ENCODE assay signal across 27 cellular contexts in the genomic region with DNA sequence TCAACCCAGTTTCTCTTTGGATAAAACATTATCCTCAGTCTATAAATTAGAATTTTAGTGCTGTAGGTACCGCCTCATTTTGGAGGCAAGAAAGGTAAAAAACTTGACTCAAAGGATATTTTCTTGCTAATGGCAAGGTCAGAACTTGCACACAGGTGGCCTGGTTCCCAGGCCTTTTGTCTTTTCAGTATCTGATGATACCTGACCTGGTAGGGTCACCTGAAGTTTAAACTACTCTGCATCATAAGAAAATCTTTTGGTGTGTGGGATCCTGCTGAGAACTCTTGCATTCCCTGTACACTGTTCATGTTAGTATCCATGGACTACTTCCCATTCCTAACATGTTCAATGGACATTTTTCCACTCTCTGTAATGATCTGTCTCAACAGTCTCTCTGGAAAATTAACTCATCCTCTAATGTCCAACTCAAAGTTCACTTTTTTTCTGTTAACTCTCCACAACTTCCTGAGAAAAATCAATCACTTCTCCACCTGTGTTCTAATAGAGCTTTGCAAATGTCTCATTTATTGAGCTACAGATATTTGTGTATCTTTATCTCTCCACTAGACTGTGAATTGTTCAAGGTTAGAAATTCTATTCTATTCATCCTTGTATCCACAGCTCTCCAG.
"Had no signal": no experiment of that assay in that cellular context is flagged by ENCODE, and none has a peak within 500 bp of the region (broad histone marks: within the 10 kb centered on the region; RNA-seq: fewer than 3 reads in every experiment).

No MANE protein-coding gene starts in this region.

- H3K9me3 ChIP-seq: psoas muscle, spleen, suprapubic skin, testis, tibial artery, transverse colon, upper lobe of right lung, uterus had no signal

- H3K9ac ChIP-seq: neural progenitor cell had no signal

- DNase-seq: naive thymus-derived CD4-positive, alpha-beta T cell; natural killer cell; occipital lobe; ovary; psoas muscle; right cardiac atrium; spleen; stimulated activated CD4-positive, alpha-beta T cell treated with anti-CD3 and anti-CD28 coated beads, Interleukin-12 subunit alpha, Interleukin-12 subunit beta, amount 100 ng/mL, for 4 hours; stimulated activated CD4-positive, alpha-beta T cell treated with anti-CD3 and anti-CD28 coated beads, Interleukin-1b, Interleukin-23, amount 100 ng/mL, for 48 hours; stimulated activated CD4-positive, alpha-beta T cell treated with anti-CD3 and anti-CD28 coated beads, Interleukin-4, amount 100 ng/mL, for 1 hour; stimulated activated CD4-positive, alpha-beta T cell treated with anti-CD3 and anti-CD28 coated beads, Interleukin-4, amount 100 ng/mL, for 4 hours; stimulated activated CD8-positive, alpha-beta memory T cell treated with anti-CD3 and anti-CD28 coated beads, Interleukin-4, amount 100 ng/mL, for 48 hours; stimulated activated naive CD4-positive, alpha-beta T cell; stimulated activated naive CD8-positive, alpha-beta T cell treated with anti-CD3 and anti-CD28 coated beads, Interleukin-15, amount 100 ng/mL, for 72 hours; stimulated activated naive CD8-positive, alpha-beta T cell treated with anti-CD3 and anti-CD28 coated beads, Interleukin-15, Interleukin-2, amounts not matched to agents 100 U/mL and 50 U/mL, for 24 hours; substantia nigra; testis; tibial artery; transverse colon; upper lobe of right lung; uterus had no signal

- H3K27ac ChIP-seq: neural progenitor cell, ovary, psoas muscle, skin epidermis, spleen, suprapubic skin, testis, tibial artery, transverse colon, upper lobe of right lung, uterus had no signal

- H3K4me1 ChIP-seq: neural progenitor cell, psoas muscle, spleen, suprapubic skin, testis, tibial artery, transverse colon, upper lobe of right lung, uterus had no signal

- H3K4me3 ChIP-seq: neural progenitor cell, ovary, psoas muscle, skin epidermis, smooth muscle cell, spleen, suprapubic skin, testis, tibial artery, transverse colon, upper lobe of right lung, uterus had no signal

- ATAC-seq: naive thymus-derived CD4-positive, alpha-beta T cell; natural killer cell; psoas muscle; right cardiac atrium; sciatic nerve; stimulated activated memory B cell treated with anti-CD40 and anti-IgM and Interleukin-4, amounts not matched to agents 10 μg/mL and 1 μg/mL and 100 μg/mL, for 72 hours; stimulated activated naive CD8-positive, alpha-beta T cell treated with anti-CD3 and anti-CD28 coated beads, Interleukin-15, amount 100 ng/mL, for 72 hours; stimulated activated naive CD8-positive, alpha-beta T cell treated with anti-CD3 and anti-CD28 coated beads, Interleukin-15, Interleukin-2, amounts not matched to agents 100 U/mL and 50 U/mL, for 24 hours; upper lobe of right lung had no signal

- H3K27me3 ChIP-seq: neural progenitor cell, ovary, testis, transverse colon, upper lobe of right lung, uterus had no signal

- H3K36me3 ChIP-seq: neural progenitor cell, ovary, spleen, suprapubic skin, tibial artery, transverse colon, upper lobe of right lung, uterus had no signal
